In genomic region chr7:138545123-138545522, GRCh38 we compare ENCODE assay signal across 1 cellular context.
TF ChIP-seq lines count a peak whose summit lies in the region.

No MANE protein-coding gene starts in this region.

TF ChIP-seq in HepG2, 621 proteins besides CTCF, POLR2A, EP300 and RAD21 (continued from another document):
- TF ChIP-seq MLXIP (CRISPR knock-in tag; IDR thresholded peaks at IDR 0.05; ENCODE audit: borderline replicate concordance) (no peak), ZNF790 (CRISPR knock-in tag; IDR thresholded peaks at IDR 0.05; ENCODE audit: borderline replicate concordance) (no peak), HOXD1 (CRISPR knock-in tag; IDR thresholded peaks at IDR 0.05) (no peak), RFX3 (CRISPR knock-in tag; IDR thresholded peaks at IDR 0.05) (no peak), ZNF234 (CRISPR knock-in tag; conservative IDR thresholded peaks at IDR 0.05) (no peak), RBM22 (optimal IDR thresholded peaks at IDR 0.05; ENCODE audit: low read length) (peak; percentile 91), ZFP62 (CRISPR knock-in tag; IDR thresholded peaks at IDR 0.05) (no peak), NKX3-1 (CRISPR knock-in tag; IDR thresholded peaks at IDR 0.05) (no peak), KDM5A (IDR thresholded peaks at IDR 0.05; ENCODE audit: borderline replicate concordance, low read length) (no peak), ZBTB44 (CRISPR knock-in tag; IDR thresholded peaks at IDR 0.05) (no peak), ZNF549 (CRISPR knock-in tag; IDR thresholded peaks at IDR 0.05) (no peak), PAX8 (CRISPR knock-in tag; IDR thresholded peaks at IDR 0.05; ENCODE audit: borderline replicate concordance) (no peak), ZNF292 (CRISPR knock-in tag; IDR thresholded peaks at IDR 0.05; ENCODE audit: borderline replicate concordance, low read depth) (no peak), ZNF484 (CRISPR knock-in tag; IDR thresholded peaks at IDR 0.05; ENCODE audit: borderline replicate concordance, low read depth) (no peak), POLR2G (IDR thresholded peaks at IDR 0.05; ENCODE audit: low read depth, low read length) (0 out of 2 replicates have a peak, but pooled peaks have one; percentile 35), DNMT1 (CRISPR knock-in tag; IDR thresholded peaks at IDR 0.05) (no peak)
